ENCODE assay signal across 8 cellular contexts in genomic region chr11:13463779-13464290, GRCh38. TPM values are rescaled to one million over a fixed set of nuclear protein-coding genes. Genes with fewer than 3 reads are reported as not detected.
DNase-seq lines count a peak whose midpoint lies in the region; ATAC-seq and TF ChIP-seq lines count a peak whose summit lies in the region.

No MANE protein-coding gene starts in this region.

- H3K27me3 Mint-ChIP-seq in activated T-cell treated with anti-CD3 and anti-CD28 coated beads, Interleukin-2, amount 50 U/mL, for 4 hours (ENCODE audit: low read depth) = no peaks in the 10 kb centered on the region

- H3K9ac ChIP-seq in subcutaneous abdominal adipose tissue (ENCODE audit: low read length in 5 of 5) = peak overlapping the region; percentile 21 to 97 (median 93)

- peaks cover 7% of the 10 kb centered on the region for H3K36me3 Mint-ChIP-seq in activated T-cell treated with anti-CD3 and anti-CD28 coated beads, Interleukin-2, amount 50 U/mL, for 4 hours (ENCODE audit: insufficient read depth)

- peaks cover 0 to 20% (median 19%) of the 10 kb centered on the region in 5 donors for H3K4me1 ChIP-seq in subcutaneous abdominal adipose tissue (ENCODE audit: control insufficient read depth in 5 of 5, insufficient read depth in 5 of 5, low read length in 5 of 5)

- no peak for ATAC-seq in activated T-cell treated with anti-CD3 and anti-CD28 coated beads, Interleukin-2, amount 50 U/mL, for 4 hours

- H3K4me1 Mint-ChIP-seq in activated T-cell treated with anti-CD3 and anti-CD28 coated beads, Interleukin-2, amount 50 U/mL, for 4 hours (ENCODE audit: low read depth) = peaks cover 36% of the 10 kb centered on the region

- peaks cover 0 to 3% (median 0%) of the 10 kb centered on the region in 5 donors for H3K27me3 ChIP-seq in subcutaneous abdominal adipose tissue (ENCODE audit: control insufficient read depth in 5 of 5, insufficient read depth in 4 of 5, low read length in 5 of 5)

- TF ChIP-seq CTCF in VCaP (conservative IDR thresholded peaks at IDR 0.05) = no peak

- peaks cover 0 to 4% (median 0%) of the 10 kb centered on the region in 5 donors for H3K36me3 ChIP-seq in subcutaneous abdominal adipose tissue (ENCODE audit: control insufficient read depth in 5 of 5, insufficient read depth in 5 of 5, low read length in 5 of 5)

- no peaks in the 10 kb centered on the region for H3K9me3 ChIP-seq in subcutaneous abdominal adipose tissue (ENCODE audit: control insufficient read depth in 5 of 5, low read length in 5 of 5)

- peak overlapping the region; percentile 83 for H3K27ac ChIP-seq in VCaP
- H3K27ac ChIP-seq in subcutaneous abdominal adipose tissue (ENCODE audit: low read depth, low read length) = peak overlapping the region; percentile 71

- peak overlapping the region; percentile 91 for H3K4me3 ChIP-seq in iPS-11a (ENCODE audit: low read depth, low read length)
- H3K4me3 ChIP-seq in subcutaneous abdominal adipose tissue (ENCODE audit: low read depth in 1 of 5, low read length in 5 of 5) = peak overlapping the region; percentile 89 to 96 (median 94)

- H3K9me3 Mint-ChIP-seq in activated T-cell treated with anti-CD3 and anti-CD28 coated beads, Interleukin-2, amount 50 U/mL, for 4 hours = no peaks in the 10 kb centered on the region

- no peak for DNase-seq in activated T-cell treated with anti-CD3 and anti-CD28 coated beads, Interleukin-2, amount 50 U/mL, for 4 hours
- DNase-seq in activated T-cell treated with anti-CD3 and anti-CD28 coated beads for 4 hours (no peak), NCI-H748 treated with DMSO at 0.1 percent for 48 hours (lab: John Stamatoyannopoulos, UW) (no peak), pons (ENCODE audit: low spot score) (no peak), globus pallidus (ENCODE audit: low spot score) (no peak)

- peak overlapping the region; percentile 99 for H3K4me3 Mint-ChIP-seq in activated T-cell treated with anti-CD3 and anti-CD28 coated beads, Interleukin-2, amount 50 U/mL, for 4 hours

RNA-seq across cellular contexts. Expression of gene BTBD10, which starts 0.8 kb away (rescaled TPM):
- total RNA-seq in activated T-cell treated with anti-CD3 and anti-CD28 coated beads, Interleukin-2, amount 50 U/mL, for 4 hours = 10 to 100 TPM; 18.3 to 22.2 (median 20.0) TPM

RNA-seq across cellular contexts. Expression of gene PTH, which starts 32.0 kb away (rescaled TPM):
- not detected for total RNA-seq in activated T-cell treated with anti-CD3 and anti-CD28 coated beads, Interleukin-2, amount 50 U/mL, for 4 hours
